In genomic region chr7:255038-255435, GRCh38 we compare ENCODE assay signal across 1 cellular context.
TF ChIP-seq lines count a peak whose summit lies in the region.

No MANE protein-coding gene starts in this region.

TF ChIP-seq in K562, 482 proteins besides CTCF, POLR2A, EP300 and RAD21 (continued from another document):
- TF ChIP-seq, protein P1, sequence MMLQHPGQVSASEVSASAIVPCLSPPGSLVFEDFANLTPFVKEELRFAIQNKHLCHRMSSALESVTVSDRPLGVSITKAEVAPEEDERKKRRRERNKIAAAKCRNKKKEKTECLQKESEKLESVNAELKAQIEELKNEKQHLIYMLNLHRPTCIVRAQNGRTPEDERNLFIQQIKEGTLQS (IDR thresholded peaks at IDR 0.05), result no peak
- TF ChIP-seq, protein P1 (CRISPR knock-in tag; conservative IDR thresholded peaks at IDR 0.05), result no peak
- TF ChIP-seq, protein P2, sequence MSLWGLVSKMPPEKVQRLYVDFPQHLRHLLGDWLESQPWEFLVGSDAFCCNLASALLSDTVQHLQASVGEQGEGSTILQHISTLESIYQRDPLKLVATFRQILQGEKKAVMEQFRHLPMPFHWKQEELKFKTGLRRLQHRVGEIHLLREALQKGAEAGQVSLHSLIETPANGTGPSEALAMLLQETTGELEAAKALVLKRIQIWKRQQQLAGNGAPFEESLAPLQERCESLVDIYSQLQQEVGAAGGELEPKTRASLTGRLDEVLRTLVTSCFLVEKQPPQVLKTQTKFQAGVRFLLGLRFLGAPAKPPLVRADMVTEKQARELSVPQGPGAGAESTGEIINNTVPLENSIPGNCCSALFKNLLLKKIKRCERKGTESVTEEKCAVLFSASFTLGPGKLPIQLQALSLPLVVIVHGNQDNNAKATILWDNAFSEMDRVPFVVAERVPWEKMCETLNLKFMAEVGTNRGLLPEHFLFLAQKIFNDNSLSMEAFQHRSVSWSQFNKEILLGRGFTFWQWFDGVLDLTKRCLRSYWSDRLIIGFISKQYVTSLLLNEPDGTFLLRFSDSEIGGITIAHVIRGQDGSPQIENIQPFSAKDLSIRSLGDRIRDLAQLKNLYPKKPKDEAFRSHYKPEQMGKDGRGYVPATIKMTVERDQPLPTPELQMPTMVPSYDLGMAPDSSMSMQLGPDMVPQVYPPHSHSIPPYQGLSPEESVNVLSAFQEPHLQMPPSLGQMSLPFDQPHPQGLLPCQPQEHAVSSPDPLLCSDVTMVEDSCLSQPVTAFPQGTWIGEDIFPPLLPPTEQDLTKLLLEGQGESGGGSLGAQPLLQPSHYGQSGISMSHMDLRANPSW (CRISPR knock-in tag; IDR thresholded peaks at IDR 0.05), result no peak
- TF ChIP-seq SIRT6 (IDR thresholded peaks at IDR 0.05; ENCODE audit: low read depth, low read length), result no peak
- TF ChIP-seq, protein P3, sequence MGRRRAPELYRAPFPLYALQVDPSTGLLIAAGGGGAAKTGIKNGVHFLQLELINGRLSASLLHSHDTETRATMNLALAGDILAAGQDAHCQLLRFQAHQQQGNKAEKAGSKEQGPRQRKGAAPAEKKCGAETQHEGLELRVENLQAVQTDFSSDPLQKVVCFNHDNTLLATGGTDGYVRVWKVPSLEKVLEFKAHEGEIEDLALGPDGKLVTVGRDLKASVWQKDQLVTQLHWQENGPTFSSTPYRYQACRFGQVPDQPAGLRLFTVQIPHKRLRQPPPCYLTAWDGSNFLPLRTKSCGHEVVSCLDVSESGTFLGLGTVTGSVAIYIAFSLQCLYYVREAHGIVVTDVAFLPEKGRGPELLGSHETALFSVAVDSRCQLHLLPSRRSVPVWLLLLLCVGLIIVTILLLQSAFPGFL (CRISPR knock-in tag; IDR thresholded peaks at IDR 0.05), result no peak
- TF ChIP-seq, protein P4, sequence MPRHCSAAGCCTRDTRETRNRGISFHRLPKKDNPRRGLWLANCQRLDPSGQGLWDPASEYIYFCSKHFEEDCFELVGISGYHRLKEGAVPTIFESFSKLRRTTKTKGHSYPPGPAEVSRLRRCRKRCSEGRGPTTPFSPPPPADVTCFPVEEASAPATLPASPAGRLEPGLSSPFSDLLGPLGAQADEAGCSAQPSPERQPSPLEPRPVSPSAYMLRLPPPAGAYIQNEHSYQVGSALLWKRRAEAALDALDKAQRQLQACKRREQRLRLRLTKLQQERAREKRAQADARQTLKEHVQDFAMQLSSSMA (CRISPR knock-in tag; IDR thresholded peaks at IDR 0.05), result no peak
- no peak for TF ChIP-seq RBM17 (IDR thresholded peaks at IDR 0.05; ENCODE audit: borderline replicate concordance, low read depth, low read length)
- no peak for TF ChIP-seq ZNF551 (CRISPR knock-in tag; IDR thresholded peaks at IDR 0.05)
TF ChIP-seq in K562: peak in this region for 0.
